Comparison of ENCODE assay signal across 13 cellular contexts in the genomic region with DNA sequence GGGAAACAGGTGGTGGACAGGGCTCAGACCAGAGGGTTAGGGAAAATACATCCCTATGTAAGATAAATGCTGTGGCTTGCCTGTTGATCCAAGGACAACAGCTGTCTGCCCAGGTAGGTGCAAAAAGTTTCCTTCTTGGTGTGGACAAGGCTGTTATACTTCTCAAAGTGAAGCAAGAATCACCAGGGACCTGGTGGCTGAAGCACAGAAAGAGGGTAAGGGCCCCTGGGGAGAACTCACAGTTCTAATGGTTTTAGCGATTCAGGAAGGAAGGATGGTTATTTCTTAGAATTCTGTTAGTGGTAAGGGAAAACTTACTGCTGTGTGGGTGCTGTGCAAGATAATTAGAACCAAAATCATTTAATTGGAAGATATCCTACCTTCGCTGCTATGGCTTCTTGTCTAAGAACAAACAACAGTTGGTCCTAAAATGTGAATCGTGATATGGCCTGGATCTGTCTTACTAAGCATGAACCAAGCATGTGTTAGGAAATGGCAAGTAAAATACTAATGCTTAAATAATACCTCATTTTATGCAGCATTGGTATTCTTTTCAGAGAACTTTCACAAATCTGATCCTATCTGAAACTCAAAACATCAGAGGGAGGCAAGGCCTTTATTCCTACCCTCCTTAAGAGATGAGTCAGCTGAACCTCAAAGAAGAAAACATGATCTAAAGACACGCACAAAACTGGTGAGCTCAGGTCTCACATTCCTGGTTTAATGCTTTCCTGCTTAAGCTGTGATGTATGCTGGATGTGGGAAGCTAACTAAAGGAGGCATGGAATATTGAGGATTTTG.
DNase-seq lines count a peak whose midpoint lies in the region; ATAC-seq, FAIRE-seq and TF ChIP-seq lines count a peak whose summit lies in the region.
"Had no signal": no experiment of that assay in that cellular context is flagged by ENCODE, and none has a peak within 500 bp of the region (broad histone marks: within the 10 kb centered on the region; RNA-seq: fewer than 3 reads in every experiment).

No MANE protein-coding gene starts in this region.

- H3K36me3 Mint-ChIP-seq in astrocyte (ENCODE audit: low read depth, unreplicated experiment) (no peaks in the 10 kb centered on the region), mesothelial cell of epicardium (no peaks in the 10 kb centered on the region)

- peak overlapping the region; percentile 59 for H3K4me2 ChIP-seq in DND-41 (ENCODE audit: insufficient read depth, low read length)
- H3K4me2 ChIP-seq in astrocyte (ENCODE audit: low read length) = peak overlapping the region; percentile 44

- H3K79me2 ChIP-seq in DND-41 (ENCODE audit: insufficient read depth, low read length) (peaks cover 6% of the 10 kb centered on the region), astrocyte (ENCODE audit: insufficient read depth, low read length) (no peaks in the 10 kb centered on the region)

- H3K9ac ChIP-seq in DND-41 (ENCODE audit: low read depth, low read length) (peak overlapping the region; percentile 51), astrocyte (ENCODE audit: low read length) (peak overlapping the region; percentile 59)

- H3K4me1 Mint-ChIP-seq in astrocyte (ENCODE audit: low read depth, unreplicated experiment) (peaks cover 22% of the 10 kb centered on the region), mesothelial cell of epicardium (peaks cover 17% of the 10 kb centered on the region)

- H3K4me3 Mint-ChIP-seq in astrocyte (ENCODE audit: unreplicated experiment) (peak overlapping the region; percentile 45), mesothelial cell of epicardium (no peak overlapping the region)

- H3K36me3 ChIP-seq in DND-41 (ENCODE audit: insufficient read depth, low read length) (no peaks in the 10 kb centered on the region), KOPT-K1 (ENCODE audit: insufficient read depth, low read length) (no peaks in the 10 kb centered on the region), astrocyte (ENCODE audit: insufficient read depth, low read length) (no peaks in the 10 kb centered on the region)

- H4K20me1 ChIP-seq in DND-41 (ENCODE audit: insufficient read depth, low read length) (no peaks in the 10 kb centered on the region), astrocyte (ENCODE audit: insufficient read depth, low read length) (no peaks in the 10 kb centered on the region)

- peak; percentile 99 for FAIRE-seq in astrocyte (lab: Jason Lieb, UNC)
- FAIRE-seq: GM18507, K562 had no signal

- H3K27me3 ChIP-seq in DND-41 (ENCODE audit: insufficient read depth, low read length, poor library complexity) = no peaks in the 10 kb centered on the region
- H3K27me3 ChIP-seq in astrocyte (ENCODE audit: insufficient read depth, low read length) = no peaks in the 10 kb centered on the region

- TF ChIP-seq CTCF in DND-41 (IDR thresholded peaks at IDR 0.05; ENCODE audit: borderline replicate concordance, extremely low read depth, low read length, poor library complexity, severe bottlenecking) = no peak
- TF ChIP-seq CTCF in astrocyte (IDR thresholded peaks at IDR 0.05; ENCODE audit: insufficient read depth, low read depth, low read length) = no peak
- no peak for TF ChIP-seq CTCF in mesothelial cell of epicardium (IDR thresholded peaks at IDR 0.05; ENCODE audit: unreplicated experiment)

- H3K27ac Mint-ChIP-seq in astrocyte (ENCODE audit: unreplicated experiment) (peak overlapping the region; percentile 84), mesothelial cell of epicardium (peak overlapping the region; percentile 2)

- peaks cover 79% of the 10 kb centered on the region for H3K4me1 ChIP-seq in DND-41 (ENCODE audit: insufficient read depth, low read length)
- peaks cover 20% of the 10 kb centered on the region for H3K4me1 ChIP-seq in astrocyte (ENCODE audit: insufficient read depth, low read length)

- peaks cover 3% of the 10 kb centered on the region for H3K9me3 Mint-ChIP-seq in astrocyte (ENCODE audit: unreplicated experiment)
- H3K9me3 Mint-ChIP-seq in mesothelial cell of epicardium = peaks cover 18% of the 10 kb centered on the region

- DNase-seq in DND-41 (peak; percentile 76), astrocyte (ENCODE audit: low read depth) (peak; percentile 99), mesothelial cell of epicardium (ENCODE audit: low spot score in 2 of 2, unreplicated experiment in 2 of 2) (no peak), DMS53 treated with DMSO at 0.1 percent for 48 hours (lab: John Stamatoyannopoulos, UW; ENCODE audit: unreplicated experiment) (no peak), NCI-H146 (lab: John Stamatoyannopoulos, UW) (no peak)
- DNase-seq: DMS 273 treated with DMSO at 0.1 percent for 48 hours, mucosa of descending colon, NCI-H2227 treated with DMSO at 0.1 percent for 48 hours had no signal

- H3K27ac ChIP-seq in DND-41 (ENCODE audit: low read length) (peak overlapping the region; percentile 95), KOPT-K1 (ENCODE audit: low read depth, low read length, poor library complexity, severe bottlenecking) (peak overlapping the region; percentile 77), astrocyte (ENCODE audit: low read depth, low read length) (peak overlapping the region; percentile 83)

- H3K4me3 ChIP-seq in DND-41 (ENCODE audit: low read depth in 1 of 2, low read length in 2 of 2) = peak overlapping the region in 1 of 2 experiments; percentile 41; a peak in 2 of 4 replicates
- H3K4me3 ChIP-seq in astrocyte (ENCODE audit: insufficient read depth, low read depth, low read length) = no peak overlapping the region
- H3K4me3 ChIP-seq: K562, mucosa of descending colon had no signal

- H3K27me3 Mint-ChIP-seq in astrocyte (ENCODE audit: low read depth, unreplicated experiment) = no peaks in the 10 kb centered on the region
- no peaks in the 10 kb centered on the region for H3K27me3 Mint-ChIP-seq in mesothelial cell of epicardium (ENCODE audit: low read depth)

- ATAC-seq in DND-41 (ENCODE audit: insufficient read depth, low read depth) = peak; percentile 80
- ATAC-seq in GM21360 (IDR thresholded peaks at IDR 0.05; ENCODE audit: unreplicated experiment) = no peak
- no peak for ATAC-seq in HG03439 (IDR thresholded peaks at IDR 0.05; ENCODE audit: unreplicated experiment)
- ATAC-seq: K562, mucosa of descending colon had no signal

- H2AFZ ChIP-seq in DND-41 (ENCODE audit: low read depth, low read length) (peak overlapping the region; percentile 51), astrocyte (ENCODE audit: low read depth, low read length) (peak overlapping the region; percentile 22)

- H3K9me3 ChIP-seq in DND-41 (ENCODE audit: insufficient read depth, low read length, severe bottlenecking) (peaks cover 3% of the 10 kb centered on the region), KOPT-K1 (ENCODE audit: insufficient read depth, low read length, poor library complexity, severe bottlenecking) (peaks cover 34% of the 10 kb centered on the region), astrocyte (ENCODE audit: insufficient read depth, low read depth, low read length) (no peaks in the 10 kb centered on the region)
- H3K9me3 ChIP-seq: mucosa of descending colon had no signal

Comparison
In these comparisons a context has a peak if more than half of its experiments do, and no peak if none do; other contexts are left out.
1. DNase-seq: peak in DND-41 (single experiment) and astrocyte (single experiment); none in mesothelial cell of epicardium (0 of 2), DMS53 treated with DMSO at 0.1 percent for 48 hours (single experiment) and NCI-H146 (single experiment).
2. Peak in every context shown above with its lines, with median percentiles within 50 percentile points of each other: H3K27ac ChIP-seq.